In genomic region chr10:118027397-118027796, GRCh38 we compare ENCODE assay signal across 15 cellular contexts.
"Had no signal": no experiment of that assay in that cellular context is flagged by ENCODE, and none has a peak within 500 bp of the region (broad histone marks: within the 10 kb centered on the region; RNA-seq: fewer than 3 reads in every experiment).

No MANE protein-coding gene starts in this region.

- H3K4me1 ChIP-seq: colonic mucosa, esophagus squamous epithelium, right lobe of liver had no signal

- H3K4me3 ChIP-seq: colonic mucosa, esophagus squamous epithelium, heart left ventricle, lung, mucosa of descending colon, right lobe of liver, smooth muscle cell, thoracic aorta had no signal

- H3K36me3 ChIP-seq: colonic mucosa, right lobe of liver, thoracic aorta had no signal

- ATAC-seq: heart left ventricle; mucosa of descending colon; naive thymus-derived CD8-positive, alpha-beta T cell; right lobe of liver; stimulated activated naive CD8-positive, alpha-beta T cell treated with anti-CD3 and anti-CD28 coated beads, Interleukin-15, amount 100 ng/mL, for 72 hours had no signal

- H3K9me3 ChIP-seq: colonic mucosa, esophagus squamous epithelium, heart left ventricle, mucosa of descending colon, right lobe of liver, thoracic aorta had no signal

- H3K4me2 ChIP-seq: smooth muscle cell had no signal

- H3K27me3 ChIP-seq: colonic mucosa, esophagus squamous epithelium, heart left ventricle, right lobe of liver had no signal

- DNase-seq: activated CD4-positive, alpha-beta T cell treated with anti-CD3 and anti-CD28 coated beads, Interleukin-2, amount 10 ng/mL, durations not matched to agents 24 days and 14 days; activated CD4-positive, CD25-positive, alpha-beta regulatory T cell; activated gamma-delta T cell treated with Interleukin-2 at 50 U/mL for 16 hours; activated naive CD8-positive, alpha-beta T cell treated with anti-CD3 and anti-CD28 coated beads for 36 hours; central memory CD4-positive, alpha-beta T cell; colonic mucosa; esophagus squamous epithelium; heart left ventricle; mucosa of descending colon; naive thymus-derived CD8-positive, alpha-beta T cell; right lobe of liver; stimulated activated naive CD8-positive, alpha-beta T cell treated with anti-CD3 and anti-CD28 coated beads, Interleukin-15, amount 100 ng/mL, for 72 hours had no signal

- H3K27ac ChIP-seq: colonic mucosa, esophagus squamous epithelium, heart left ventricle, right lobe of liver, thoracic aorta had no signal
